7 cellular contexts compared by ENCODE assay signal in the genomic region with DNA sequence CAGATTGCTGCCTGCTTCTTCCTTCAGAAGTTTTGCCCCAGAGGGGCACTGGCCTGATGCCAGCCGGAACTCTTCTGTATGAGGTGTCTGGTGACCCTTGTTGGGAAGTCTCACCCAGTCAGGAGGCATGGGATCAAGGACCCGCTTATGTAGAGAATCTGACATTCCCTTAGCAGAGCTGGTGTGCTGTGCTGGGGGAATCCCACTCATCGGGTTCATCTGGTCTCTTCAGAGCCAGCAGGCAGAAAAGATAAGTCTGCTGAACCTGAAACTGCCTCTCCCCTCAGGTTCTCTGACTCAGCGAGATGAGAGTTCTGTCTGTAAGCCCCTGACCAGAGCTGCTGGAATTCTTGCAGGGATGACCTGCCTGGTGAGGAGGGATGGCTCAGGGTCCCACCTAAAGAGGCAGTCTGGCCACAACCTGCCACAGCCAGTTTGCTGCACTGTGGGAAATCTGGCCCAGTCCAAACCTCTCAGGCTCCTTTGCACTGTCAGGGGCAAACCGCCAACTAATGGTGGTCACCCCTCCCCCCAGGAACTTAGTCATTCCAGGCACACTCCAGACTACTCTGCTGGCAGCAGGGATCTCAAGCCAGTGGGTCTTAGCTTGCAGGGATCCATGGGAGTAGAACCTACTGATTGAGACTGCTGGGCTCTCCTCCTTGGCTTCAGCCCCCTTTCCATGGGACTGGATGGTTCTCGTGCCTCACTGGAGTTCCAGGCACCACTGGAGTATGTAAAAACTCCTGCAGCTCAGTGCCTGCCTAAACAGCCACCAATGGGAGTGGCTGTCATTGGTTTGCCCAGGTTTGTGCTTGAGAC. TPM values are rescaled to one million over a fixed set of nuclear protein-coding genes. Genes with fewer than 3 reads are reported as not detected.
DNase-seq lines count a peak whose midpoint lies in the region; ATAC-seq and TF ChIP-seq lines count a peak whose summit lies in the region.

No MANE protein-coding gene starts in this region.

- H3K27me3 ChIP-seq in mesenchymal stem cell (ENCODE audit: control insufficient read depth in 1 of 2, insufficient read depth in 1 of 2, low read length in 2 of 2), result no peaks in the 10 kb centered on the region
- no peaks in the 10 kb centered on the region for H3K27me3 ChIP-seq in upper lobe of right lung

- peak overlapping the region; percentile 85 for H4K8ac ChIP-seq in mesenchymal stem cell (ENCODE audit: low read length)

- no peak overlapping the region for H2AFZ ChIP-seq in mesenchymal stem cell (ENCODE audit: low read depth, low read length)

- H3K18ac ChIP-seq in mesenchymal stem cell (ENCODE audit: low read depth in 1 of 2, low read length in 2 of 2), result peak overlapping the region; percentile 76 to 79

- no peak overlapping the region for H2BK5ac ChIP-seq in mesenchymal stem cell (ENCODE audit: low read depth, low read length, poor library complexity, severe bottlenecking)

- peak overlapping the region; percentile 91 for H3K27ac Mint-ChIP-seq in central memory CD8-positive, alpha-beta T cell (ENCODE audit: low read depth)

- H3K9me3 Mint-ChIP-seq in central memory CD8-positive, alpha-beta T cell, result no peaks in the 10 kb centered on the region

- H3K27ac ChIP-seq in mesenchymal stem cell (ENCODE audit: low read length, poor library complexity, severe bottlenecking) (peak overlapping the region; percentile 69), upper lobe of right lung (no peak overlapping the region)

- H3K4me1 ChIP-seq in mesenchymal stem cell (ENCODE audit: control insufficient read depth, insufficient read depth, low read depth, low read length), result peaks cover 12% of the 10 kb centered on the region
- peaks cover 8% of the 10 kb centered on the region for H3K4me1 ChIP-seq in upper lobe of right lung

- H2BK15ac ChIP-seq in mesenchymal stem cell (ENCODE audit: low read depth, poor library complexity, severe bottlenecking), result peak overlapping the region; percentile 73

- peak overlapping the region; percentile 44 for H2AK5ac ChIP-seq in mesenchymal stem cell (ENCODE audit: low read length, severe bottlenecking)

- peak overlapping the region; percentile 75 for H4K91ac ChIP-seq in mesenchymal stem cell (ENCODE audit: low read length)

- no peaks in the 10 kb centered on the region for H3K36me3 ChIP-seq in mesenchymal stem cell (ENCODE audit: control insufficient read depth in 1 of 2, insufficient read depth in 2 of 2, low read depth in 1 of 2, low read length in 2 of 2)
- H3K36me3 ChIP-seq in upper lobe of right lung, result no peaks in the 10 kb centered on the region

- H3K9ac ChIP-seq in mesenchymal stem cell (ENCODE audit: low read length), result peak overlapping the region; percentile 43

- TF ChIP-seq CTCF in upper lobe of right lung (IDR thresholded peaks at IDR 0.05), result no peak

- intact Hi-C loops in upper lobe of right lung (cut with DNase I), result no loop called here

- H2BK120ac ChIP-seq in mesenchymal stem cell (ENCODE audit: low read depth, low read length), result peak overlapping the region; percentile 64

- H3K14ac ChIP-seq in mesenchymal stem cell (ENCODE audit: low read length in 2 of 2), result no peak overlapping the region

- DNase-seq in T-helper 1 cell, result peak; percentile 19 to 78 (median 39)
- DNase-seq in central memory CD8-positive, alpha-beta T cell (ENCODE audit: low spot score in 2 of 2), result peak in 1 of 2 donors; percentile 22
- DNase-seq in mesenchymal stem cell, result peak; percentile 92
- peak; percentile 75 for DNase-seq in upper lobe of right lung
- DNase-seq in NCI-H524 (lab: John Stamatoyannopoulos, UW), result no peak

- peak overlapping the region; percentile 36 for H3K4me2 ChIP-seq in mesenchymal stem cell (ENCODE audit: low read length, poor library complexity, severe bottlenecking)

- H3K4me3 ChIP-seq in mesenchymal stem cell (ENCODE audit: insufficient read depth in 1 of 2, low read depth in 1 of 2, low read length in 2 of 2) (peak overlapping the region in 1 of 2 experiments; percentile 21), upper lobe of right lung (no peak overlapping the region)

- ATAC-seq in GM18907 (IDR thresholded peaks at IDR 0.05; ENCODE audit: unreplicated experiment) (peak; percentile 43), HG03159 (IDR thresholded peaks at IDR 0.05; ENCODE audit: unreplicated experiment) (peak; percentile 35), upper lobe of right lung (peak; percentile 89)
- ATAC-seq in central memory CD8-positive, alpha-beta T cell (replicated peaks; ENCODE audit: extremely low read depth, poor library complexity, severe bottlenecking), result peak; percentile 26

- no peak overlapping the region for H3K23ac ChIP-seq in mesenchymal stem cell (ENCODE audit: low read length in 2 of 2)

- H3K4me1 Mint-ChIP-seq in central memory CD8-positive, alpha-beta T cell, result peaks cover 85% of the 10 kb centered on the region

- H3K27me3 Mint-ChIP-seq in central memory CD8-positive, alpha-beta T cell, result no peaks in the 10 kb centered on the region

- WGBS in mesenchymal stem cell, result 45% methylated on average over 6 of the region's 6 CpGs

- peak overlapping the region; percentile 87 for H3K4me3 Mint-ChIP-seq in central memory CD8-positive, alpha-beta T cell

- peaks cover 2% of the 10 kb centered on the region for H3K79me1 ChIP-seq in mesenchymal stem cell (replicated peaks; ENCODE audit: low read length, poor library complexity, severe bottlenecking)

- peaks cover 50% of the 10 kb centered on the region for H3K36me3 Mint-ChIP-seq in central memory CD8-positive, alpha-beta T cell (ENCODE audit: insufficient read depth)

- peak overlapping the region; percentile 35 to 56 for H3K4ac ChIP-seq in mesenchymal stem cell (ENCODE audit: low read depth in 1 of 2, low read length in 2 of 2)

- peak overlapping the region; percentile 43 to 72 for H2BK12ac ChIP-seq in mesenchymal stem cell (ENCODE audit: low read length in 2 of 2)

- no peaks in the 10 kb centered on the region for H3K9me3 ChIP-seq in mesenchymal stem cell (ENCODE audit: control insufficient read depth, low read length)
- no peaks in the 10 kb centered on the region for H3K9me3 ChIP-seq in upper lobe of right lung

RNA-seq across cellular contexts. Expression of a gene that starts 4.1 kb away (rescaled TPM):
- 2.4 TPM for polyA plus RNA-seq in mesenchymal stem cell (2013, experiment 1 of 2)
- 2.9 TPM for polyA plus RNA-seq in mesenchymal stem cell (2013, experiment 2 of 2)
- 12.9 TPM for total RNA-seq in upper lobe of right lung

RNA-seq across cellular contexts. Expression of a gene that starts 59.3 kb away (rescaled TPM):
- polyA plus RNA-seq in mesenchymal stem cell (2013, experiment 1 of 2), result not detected
- polyA plus RNA-seq in mesenchymal stem cell (2013, experiment 2 of 2), result not detected
- total RNA-seq in upper lobe of right lung, result 3.4 TPM

Comparison
In these comparisons a context has a peak if more than half of its experiments do, and no peak if none do; other contexts are left out.
1. ATAC-seq: peak in every context shown above with its lines; median percentile 89 in upper lobe of right lung; 43 in GM18907; 35 in HG03159; 26 in central memory CD8-positive, alpha-beta T cell.
2. DNase-seq: peak in T-helper 1 cell (5 of 5), mesenchymal stem cell (single experiment) and upper lobe of right lung (single experiment); none in NCI-H524 (0 of 2).